ENCODE assay signal across 8 cellular contexts in the genomic region with DNA sequence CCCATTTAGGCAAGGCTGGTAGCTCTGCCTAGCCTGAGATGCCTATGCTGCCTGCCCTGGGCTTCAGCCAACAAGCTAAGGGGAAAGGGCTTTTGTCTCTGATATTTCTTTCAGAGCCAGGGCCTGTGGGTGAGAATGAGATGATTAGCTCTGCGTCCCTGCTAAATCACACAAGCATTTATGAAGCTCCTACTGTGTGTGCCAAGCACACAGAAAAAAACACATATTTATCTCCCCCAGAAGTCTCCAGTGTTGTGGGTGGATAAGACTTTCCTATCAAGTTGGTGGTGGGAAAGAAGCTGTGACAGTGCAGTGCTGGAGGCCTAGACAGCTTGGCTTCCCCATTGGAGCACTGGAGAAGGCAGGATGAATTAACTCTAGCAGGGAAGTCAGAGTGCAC. TPM values are rescaled to one million over a fixed set of nuclear protein-coding genes. Genes with fewer than 3 reads are reported as not detected.
DNase-seq lines count a peak whose midpoint lies in the region; ATAC-seq and TF ChIP-seq lines count a peak whose summit lies in the region.

No MANE protein-coding gene starts in this region.

- DNase-seq in WERI-Rb-1 = no peak
- DNase-seq in fibroblast of pulmonary artery (ENCODE audit: low read depth) = no peak
- no peak for DNase-seq in sigmoid colon
- DNase-seq in effector CD4-positive, alpha-beta T cell = no peak
- no peak for DNase-seq in SIG-M5 (lab: John Stamatoyannopoulos, UW)
- DNase-seq in NCI-H526 treated with DMSO at 0.1 percent for 48 hours (lab: John Stamatoyannopoulos, UW) = no peak

- WGBS in sigmoid colon, 2 donors = 64 to 88% methylated on average over 1 of the region's 1 CpG

- intact Hi-C loops in sigmoid colon (cut with DNase I) = loop anchor here (5.0 kb wide), 1 partner anchor 35 kb away; a partner anchor contains a TSS

- ATAC-seq in HG03342 (IDR thresholded peaks at IDR 0.05; ENCODE audit: unreplicated experiment) = no peak

- H3K9me3 ChIP-seq in WERI-Rb-1 (ENCODE audit: severe bottlenecking) (no peaks in the 10 kb centered on the region), sigmoid colon (no peaks in the 10 kb centered on the region)

- H3K4me3 ChIP-seq in GM12875 (ENCODE audit: low read depth, low read length) = peak overlapping the region; percentile 47
- peak overlapping the region; percentile 66 for H3K4me3 ChIP-seq in WERI-Rb-1 (ENCODE audit: low read depth, low read length)
- peak overlapping the region; percentile 78 for H3K4me3 ChIP-seq in fibroblast of pulmonary artery (replicated peaks; ENCODE audit: low read depth, low read length)
- peak overlapping the region in 2 of 4 donors; percentile 70 to 72 for H3K4me3 ChIP-seq in sigmoid colon

- no peak for TF ChIP-seq EP300 in sigmoid colon (IDR thresholded peaks at IDR 0.05)

- H3K4me1 ChIP-seq in sigmoid colon = peaks cover 0 to 48% (median 40%) of the 10 kb centered on the region in 4 donors

- no peak for TF ChIP-seq POLR2A in sigmoid colon (IDR thresholded peaks at IDR 0.05)

- TF ChIP-seq CTCF in GM12875 (IDR thresholded peaks at IDR 0.05; ENCODE audit: borderline replicate concordance, insufficient read depth, low read depth, low read length) (no peak), WERI-Rb-1 (IDR thresholded peaks at IDR 0.05; ENCODE audit: low read depth, low read length) (no peak), fibroblast of pulmonary artery (IDR thresholded peaks at IDR 0.05; ENCODE audit: low read length, missing control alignments) (no peak), sigmoid colon (IDR thresholded peaks at IDR 0.05) (no peak)

- H3K36me3 ChIP-seq in WERI-Rb-1 (peaks cover 33% of the 10 kb centered on the region), sigmoid colon (peaks cover 13 to 25% (median 16%) of the 10 kb centered on the region in 4 donors)

- H3K27ac ChIP-seq in WERI-Rb-1 (peak overlapping the region; percentile 93), sigmoid colon (peak overlapping the region; percentile 94 to 99 (median 98))

- H3K27me3 ChIP-seq in WERI-Rb-1 (ENCODE audit: insufficient read depth, low read depth, severe bottlenecking) (peaks cover 8% of the 10 kb centered on the region), sigmoid colon (no peaks in the 10 kb centered on the region)

RNA-seq across cellular contexts. Expression of a gene that starts 1.5 kb away (rescaled TPM):
- total RNA-seq in sigmoid colon = 10 to 100 TPM in 3 of 4 donors, 1 to 10 TPM in 1; 8.0 to 21.4 (median 14.0) TPM
- 100 to 1,000 TPM in 1 of 3 donors, 10 to 100 TPM in 2; 46.8 to 151 (median 77.4) TPM for polyA plus RNA-seq in sigmoid colon

RNA-seq across cellular contexts. Expression of a gene that starts 3.2 kb away (rescaled TPM):
- 100 to 1,000 TPM in 3 of 4 donors, 10 to 100 TPM in 1; 29.2 to 144 (median 127) TPM for total RNA-seq in sigmoid colon
- 100 to 1,000 TPM; 143 to 220 (median 196) TPM for polyA plus RNA-seq in sigmoid colon

RNA-seq across cellular contexts. Expression of a gene that starts 9.5 kb away (rescaled TPM):
- total RNA-seq in sigmoid colon = 10 to 100 TPM; 15.5 to 22.5 (median 16.4) TPM
- 100 to 1,000 TPM in 1 of 3 donors, 10 to 100 TPM in 2; 34.7 to 112 (median 48.1) TPM for polyA plus RNA-seq in sigmoid colon

RNA-seq across cellular contexts. Expression of a gene that starts 36.0 kb away (rescaled TPM):
- 100 to 1,000 TPM in 3 of 4 donors, 10 to 100 TPM in 1; 72.9 to 119 (median 110) TPM for total RNA-seq in sigmoid colon
- polyA plus RNA-seq in sigmoid colon = 100 to 1,000 TPM in 2 of 3 donors, 10 to 100 TPM in 1; 74.2 to 245 (median 114) TPM

RNA-seq across cellular contexts. Expression of a gene that starts 36.5 kb away (rescaled TPM):
- 1 to 10 TPM in 1 of 4 donors, under 1 TPM in 3; 0.16 to 3.0 (median 0.52) TPM for total RNA-seq in sigmoid colon
- under 1 TPM in 2 of 3 donors, not detected in 1; 0.60 to 0.92 TPM for polyA plus RNA-seq in sigmoid colon
